In genomic region chr19:32909257-32909656, GRCh38 we compare ENCODE assay signal across 1 cellular context.
TF ChIP-seq lines count a peak whose summit lies in the region.

No MANE protein-coding gene starts in this region.

TF ChIP-seq in K562, 482 proteins besides CTCF, POLR2A, EP300 and RAD21 (continued from another document):
- TF ChIP-seq U2AF1 (optimal IDR thresholded peaks at IDR 0.05; ENCODE audit: low read depth, low read length) = no peak
- TF ChIP-seq ZNF584 (CRISPR knock-in tag; IDR thresholded peaks at IDR 0.05; ENCODE audit: low read depth) = peak; percentile 48; the same call in 1 of the 2 replicates
- TF ChIP-seq ARID1B (IDR thresholded peaks at IDR 0.05) = peak; percentile 79; the same call in 1 of the 2 replicates
- TF ChIP-seq NFE2L1 (tag; IDR thresholded peaks at IDR 0.05; ENCODE audit: borderline replicate concordance, low read depth) = no peak
- TF ChIP-seq TRIM24 (IDR thresholded peaks at IDR 0.05) = peak; percentile 87 to 95; a peak in 2 of 4 replicates
- TF ChIP-seq STAG1 (CRISPR knock-in tag; IDR thresholded peaks at IDR 0.05; ENCODE audit: borderline replicate concordance) = no peak
- peak; percentile 37; the same call in 1 of the 2 replicates for TF ChIP-seq L3MBTL2 (IDR thresholded peaks at IDR 0.05)
- TF ChIP-seq TEAD1 (CRISPR knock-in tag; IDR thresholded peaks at IDR 0.05) = 0 out of 4 replicates have a peak, but pooled peaks of 1 of the 2 experiments have one; percentile 22
- peak; percentile 54; the same call in 1 of the 2 replicates for TF ChIP-seq TEAD4 (IDR thresholded peaks at IDR 0.05; ENCODE audit: low read length)
- TF ChIP-seq TEAD4 (CRISPR knock-in tag; IDR thresholded peaks at IDR 0.05; ENCODE audit: borderline replicate concordance) = no peak
- TF ChIP-seq ATF3 (IDR thresholded peaks at IDR 0.05) = peak; percentile 84; the same call in 1 of the 2 replicates
- TF ChIP-seq ATF3 (CRISPR knock-in tag; conservative IDR thresholded peaks at IDR 0.05) = no peak
- TF ChIP-seq ZNF511 (CRISPR knock-in tag; IDR thresholded peaks at IDR 0.05) = no peak
- peak; percentile 56; the same call in 1 of the 2 replicates for TF ChIP-seq ZNF134 (CRISPR knock-in tag; conservative IDR thresholded peaks at IDR 0.05)
- TF ChIP-seq CBFA2T3 (IDR thresholded peaks at IDR 0.05) = peak; percentile 40
- 0 out of 2 replicates have a peak, but pooled peaks have one; percentile 44 for TF ChIP-seq RREB1 (CRISPR knock-in tag; IDR thresholded peaks at IDR 0.05)
- TF ChIP-seq KDM1A (IDR thresholded peaks at IDR 0.05) = peak; percentile 39 to 56; a peak in 2 of 4 replicates
- TF ChIP-seq MTA1 (IDR thresholded peaks at IDR 0.05; ENCODE audit: borderline replicate concordance) = peak; percentile 38; the same call in 1 of the 2 replicates
- TF ChIP-seq NRF1 (conservative IDR thresholded peaks at IDR 0.05 in 1 of 2, IDR thresholded peaks at IDR 0.05 in 1 of 2) = peak; percentile 54; a peak in 2 of 4 replicates
- peak; percentile 43; the same call in 1 of the 2 replicates for TF ChIP-seq FOXM1 (IDR thresholded peaks at IDR 0.05; ENCODE audit: low read depth)
- no peak for TF ChIP-seq FOXM1 (CRISPR knock-in tag; IDR thresholded peaks at IDR 0.05; ENCODE audit: low read depth)
- peak; percentile 96 for TF ChIP-seq CTBP1 (IDR thresholded peaks at IDR 0.05; ENCODE audit: borderline replicate concordance)
- TF ChIP-seq FOXJ2 (tag; IDR thresholded peaks at IDR 0.05) = peak; percentile 75
- TF ChIP-seq MAFK (IDR thresholded peaks at IDR 0.05; ENCODE audit: low read length) = 0 out of 2 replicates have a peak, but pooled peaks have one; percentile 7
- TF ChIP-seq FOSL1 (tag; conservative IDR thresholded peaks at IDR 0.05) = 0 out of 2 replicates have a peak, but pooled peaks have one; percentile 45
- no peak for TF ChIP-seq YBX1 (IDR thresholded peaks at IDR 0.05)
- peak; percentile 87 for TF ChIP-seq SMARCA4 (IDR thresholded peaks at IDR 0.05)
- peak; percentile 94 for TF ChIP-seq ATF4 (CRISPR knock-in tag; IDR thresholded peaks at IDR 0.05)
- TF ChIP-seq ATF7 (IDR thresholded peaks at IDR 0.05) = peak; percentile 83
- peak; percentile 13 for TF ChIP-seq ZFP36 (IDR thresholded peaks at IDR 0.05; ENCODE audit: low read depth, low read length, partially characterized antibody)
- TF ChIP-seq CXXC5 (CRISPR knock-in tag; IDR thresholded peaks at IDR 0.05) = peak; percentile 50; the same call in 1 of the 2 replicates
- TF ChIP-seq ZNF518B (CRISPR knock-in tag; IDR thresholded peaks at IDR 0.05) = no peak
- 0 out of 2 replicates have a peak, but pooled peaks have one; percentile 27 for TF ChIP-seq MYC (IDR thresholded peaks at IDR 0.05; ENCODE audit: low read depth, low read length)
- no peak for TF ChIP-seq MYC (CRISPR knock-in tag; IDR thresholded peaks at IDR 0.05; ENCODE audit: borderline replicate concordance, low read depth)
- peak; percentile 66; the same call in 1 of the 2 replicates for TF ChIP-seq DPF2 (IDR thresholded peaks at IDR 0.05)
TF ChIP-seq in K562: peak in this region for 57.
